ENCODE assay signal across 11 cellular contexts in genomic region chr5:32506251-32506661, GRCh38.
DNase-seq lines count a peak whose midpoint lies in the region; ATAC-seq and TF ChIP-seq lines count a peak whose summit lies in the region.
"Had no signal": no experiment of that assay in that cellular context is flagged by ENCODE, and none has a peak within 500 bp of the region (broad histone marks: within the 10 kb centered on the region; RNA-seq: fewer than 3 reads in every experiment).

No MANE protein-coding gene starts in this region.

- peaks cover 34% of the 10 kb centered on the region for H3F3A ChIP-seq in neural progenitor cell (ENCODE audit: low read depth)

- H3K4me1 Mint-ChIP-seq in endothelial cell (ENCODE audit: unreplicated experiment) (peaks cover 26% of the 10 kb centered on the region), neural progenitor cell (peaks cover 48% of the 10 kb centered on the region)

- H3K36me3 ChIP-seq in neural progenitor cell = no peaks in the 10 kb centered on the region

- DNase-seq in DMS79 treated with DMSO at 0.1 percent for 48 hours (lab: John Stamatoyannopoulos, UW) = peak; percentile 22
- peak; percentile 97 for DNase-seq in NCI-H2227 treated with DMSO at 0.1 percent for 48 hours (lab: John Stamatoyannopoulos, UW)
- DNase-seq in endothelial cell (ENCODE audit: low spot score) = no peak
- no peak for DNase-seq in neural progenitor cell (ENCODE audit: low spot score)
- no peak for DNase-seq in GM13977 (ENCODE audit: low spot score)
- DNase-seq in OCI-M1 (lab: John Stamatoyannopoulos, UW) = no peak
- no peak for DNase-seq in epidermal melanocyte (ENCODE audit: insufficient read length, low spot score)
- DNase-seq: activated naive CD4-positive, alpha-beta T cell treated with anti-CD3 and anti-CD28 coated beads for 36 hours; stimulated activated naive CD8-positive, alpha-beta T cell treated with anti-CD3 and anti-CD28 coated beads, Interleukin-15, amount 100 ng/mL, for 72 hours had no signal

- H3K27me3 Mint-ChIP-seq in endothelial cell (ENCODE audit: unreplicated experiment) = peaks cover 2% of the 10 kb centered on the region
- H3K27me3 Mint-ChIP-seq in neural progenitor cell (ENCODE audit: insufficient read depth, low read depth) = peaks cover 13% of the 10 kb centered on the region

- H3K9ac ChIP-seq in neural progenitor cell = no peak overlapping the region

- in situ Hi-C loops in GM13977 (cut with MboI; ENCODE audit: low pct_unique_long_range_greater_than_20kb, low sequenced_read_pairs, unreplicated experiment) = no loop called here

- H3K4me3 Mint-ChIP-seq in endothelial cell (ENCODE audit: unreplicated experiment) = peak overlapping the region; percentile 57
- H3K4me3 Mint-ChIP-seq in neural progenitor cell = peak overlapping the region; percentile 44
- H3K4me3 Mint-ChIP-seq: activated naive CD4-positive, alpha-beta T cell treated with anti-CD3 and anti-CD28 coated beads for 36 hours; stimulated activated naive CD8-positive, alpha-beta T cell treated with anti-CD3 and anti-CD28 coated beads, Interleukin-15, amount 100 ng/mL, for 72 hours had no signal

- H4K20me1 ChIP-seq in neural progenitor cell (ENCODE audit: low read depth) = no peaks in the 10 kb centered on the region

- H3K36me3 Mint-ChIP-seq in endothelial cell (ENCODE audit: low read depth, unreplicated experiment) = no peaks in the 10 kb centered on the region
- peaks cover 5% of the 10 kb centered on the region for H3K36me3 Mint-ChIP-seq in neural progenitor cell

- H3K9me3 Mint-ChIP-seq in endothelial cell (ENCODE audit: unreplicated experiment) (no peaks in the 10 kb centered on the region), neural progenitor cell (peaks cover 28% of the 10 kb centered on the region)
- H3K9me3 Mint-ChIP-seq: activated naive CD4-positive, alpha-beta T cell treated with anti-CD3 and anti-CD28 coated beads for 36 hours; stimulated activated naive CD8-positive, alpha-beta T cell treated with anti-CD3 and anti-CD28 coated beads, Interleukin-15, amount 100 ng/mL, for 72 hours had no signal

- no peaks in the 10 kb centered on the region for H3K9me3 ChIP-seq in neural progenitor cell (ENCODE audit: low read depth)

- H3K27ac Mint-ChIP-seq in endothelial cell (ENCODE audit: unreplicated experiment) = no peak overlapping the region
- H3K27ac Mint-ChIP-seq in neural progenitor cell = peak overlapping the region; percentile 87
- H3K27ac Mint-ChIP-seq: activated naive CD4-positive, alpha-beta T cell treated with anti-CD3 and anti-CD28 coated beads for 36 hours; stimulated activated naive CD8-positive, alpha-beta T cell treated with anti-CD3 and anti-CD28 coated beads, Interleukin-15, amount 100 ng/mL, for 72 hours had no signal

- ATAC-seq in HG02885 (IDR thresholded peaks at IDR 0.05; ENCODE audit: poor library complexity, unreplicated experiment) = no peak
- ATAC-seq: stimulated activated naive CD8-positive, alpha-beta T cell treated with anti-CD3 and anti-CD28 coated beads, Interleukin-15, amount 100 ng/mL, for 72 hours had no signal

- no peaks in the 10 kb centered on the region for H3K79me2 ChIP-seq in neural progenitor cell (ENCODE audit: low read depth)

- no peak overlapping the region for H2AFZ ChIP-seq in neural progenitor cell (replicated peaks)

- H3K27ac ChIP-seq in neural progenitor cell = no peak overlapping the region
- H3K27ac ChIP-seq: C4-2B had no signal

- peaks cover 5% of the 10 kb centered on the region for H3K27me3 ChIP-seq in neural progenitor cell

- peak overlapping the region; percentile 52 for H3K4me2 ChIP-seq in neural progenitor cell

- H3K4me1 ChIP-seq in neural progenitor cell = peaks cover 38% of the 10 kb centered on the region

- TF ChIP-seq CTCF in endothelial cell (IDR thresholded peaks at IDR 0.05; ENCODE audit: unreplicated experiment) = no peak
- no peak for TF ChIP-seq CTCF in neural progenitor cell (IDR thresholded peaks at IDR 0.05)
- no peak for TF ChIP-seq CTCF in GM13977 (IDR thresholded peaks at IDR 0.05; ENCODE audit: extremely low read depth, insufficient read depth, missing control alignments)

- H3K4me3 ChIP-seq in neural progenitor cell = no peak overlapping the region

Comparison
In these comparisons a context has a peak if more than half of its experiments do, and no peak if none do; other contexts are left out.
1. DNase-seq: peak in DMS79 treated with DMSO at 0.1 percent for 48 hours (single experiment) and NCI-H2227 treated with DMSO at 0.1 percent for 48 hours (single experiment); none in endothelial cell (single experiment), neural progenitor cell (single experiment), GM13977 (single experiment), OCI-M1 (single experiment) and epidermal melanocyte (single experiment).